Comparison of ENCODE assay signal across 11 cellular contexts in the genomic region with DNA sequence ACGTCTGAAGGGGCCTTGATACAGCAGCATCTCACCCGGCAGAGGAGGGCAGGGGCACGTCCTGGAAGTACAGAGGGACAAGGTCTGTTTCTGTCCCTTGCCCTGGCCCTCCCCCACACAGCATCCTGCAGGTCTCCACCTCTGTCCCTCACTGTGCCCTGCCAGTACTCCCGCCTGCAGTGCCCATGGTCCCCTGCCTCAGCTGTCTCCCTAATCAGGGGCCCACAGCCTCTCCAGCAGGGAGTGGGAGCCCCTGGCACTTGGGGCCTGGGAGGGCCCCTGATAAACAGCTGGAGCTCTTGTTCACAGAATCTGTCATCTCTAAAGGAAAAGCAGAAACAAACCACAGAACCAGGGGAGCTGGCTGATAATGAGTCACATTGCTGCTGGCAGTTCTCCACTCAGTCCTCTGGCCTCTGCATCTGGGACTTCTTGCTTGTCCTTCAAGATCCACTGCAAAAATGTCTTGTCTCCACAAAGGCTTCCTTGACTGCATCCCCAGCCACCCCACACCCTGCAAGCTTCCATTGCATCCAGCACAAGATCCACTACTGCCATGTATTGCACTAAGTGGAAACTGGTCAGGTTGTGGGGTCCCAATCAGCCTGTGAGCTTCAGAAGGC.
A peak's percentile ranks its signal among the peaks of the same experiment; 100 is the strongest.
DNase-seq lines count a peak whose midpoint lies in the region; ATAC-seq, FAIRE-seq and TF ChIP-seq lines count a peak whose summit lies in the region.
"Had no signal": no experiment of that assay in that cellular context is flagged by ENCODE, and none has a peak within 500 bp of the region (broad histone marks: within the 10 kb centered on the region; RNA-seq: fewer than 3 reads in every experiment).

No MANE protein-coding gene starts in this region.

- TF ChIP-seq CTCF in coronary artery (IDR thresholded peaks at IDR 0.05), result no peak

- H3K4me1 Mint-ChIP-seq in effector memory CD8-positive, alpha-beta T cell (ENCODE audit: low read depth in 2 of 2), result peaks cover 52 to 59% of the 10 kb centered on the region in 2 donors
- H3K4me1 Mint-ChIP-seq: neural crest cell had no signal

- H3K27me3 Mint-ChIP-seq in effector memory CD8-positive, alpha-beta T cell, result no peaks in the 10 kb centered on the region

- H3K27ac Mint-ChIP-seq in effector memory CD8-positive, alpha-beta T cell, result peak overlapping the region; percentile 76 to 87

- DNase-seq in activated CD4-positive, CD25-positive, alpha-beta regulatory T cell (lab: John Stamatoyannopoulos, UW), result no peak
- peak; percentile 38 for DNase-seq in RCC 7860 (ENCODE audit: low spot score)
- DNase-seq in effector memory CD8-positive, alpha-beta T cell, result no peak
- peak; percentile 63 for DNase-seq in stimulated activated CD8-positive, alpha-beta memory T cell treated with anti-CD3 and anti-CD28 coated beads, Interleukin-4, amount 100 ng/mL, for 48 hours
- no peak for DNase-seq in NCI-H1105 (lab: John Stamatoyannopoulos, UW)
- DNase-seq in coronary artery (ENCODE audit: low spot score), result no peak

- H3K4me3 ChIP-seq in coronary artery, result no peak overlapping the region

- H3K4me3 Mint-ChIP-seq in effector memory CD8-positive, alpha-beta T cell, result peak overlapping the region; percentile 57 to 59
- H3K4me3 Mint-ChIP-seq: neural crest cell had no signal

- peaks cover 67% of the 10 kb centered on the region for H3K36me3 Mint-ChIP-seq in effector memory CD8-positive, alpha-beta T cell (ENCODE audit: insufficient read depth)

- no peak overlapping the region for H3K27ac ChIP-seq in coronary artery
- H3K27ac ChIP-seq: C4-2B had no signal

- ATAC-seq in activated CD4-positive, CD25-positive, alpha-beta regulatory T cell treated with anti-CD3 and anti-CD28 coated beads, Interleukin-2, amount 50 U/mL, for 24 hours, result peak; percentile 58
- peak; percentile 16 for ATAC-seq in effector memory CD8-positive, alpha-beta T cell (replicated peaks)
- no peak for ATAC-seq in GM18858 (IDR thresholded peaks at IDR 0.05; ENCODE audit: unreplicated experiment)

- FAIRE-seq in RCC 7860 (lab: Jason Lieb, UNC), result no peak
- FAIRE-seq: TTC549 had no signal

- H3K9me3 Mint-ChIP-seq in effector memory CD8-positive, alpha-beta T cell, result no peaks in the 10 kb centered on the region
- H3K9me3 Mint-ChIP-seq: neural crest cell had no signal

Comparison
In these comparisons a context has a peak if more than half of its experiments do, and no peak if none do; other contexts are left out.
1. DNase-seq: peak in RCC 7860 (single experiment) and stimulated activated CD8-positive, alpha-beta memory T cell treated with anti-CD3 and anti-CD28 coated beads, Interleukin-4, amount 100 ng/mL, for 48 hours (single experiment); none in activated CD4-positive, CD25-positive, alpha-beta regulatory T cell (0 of 4), effector memory CD8-positive, alpha-beta T cell (0 of 3), NCI-H1105 (single experiment) and coronary artery (single experiment).